In the genomic region with DNA sequence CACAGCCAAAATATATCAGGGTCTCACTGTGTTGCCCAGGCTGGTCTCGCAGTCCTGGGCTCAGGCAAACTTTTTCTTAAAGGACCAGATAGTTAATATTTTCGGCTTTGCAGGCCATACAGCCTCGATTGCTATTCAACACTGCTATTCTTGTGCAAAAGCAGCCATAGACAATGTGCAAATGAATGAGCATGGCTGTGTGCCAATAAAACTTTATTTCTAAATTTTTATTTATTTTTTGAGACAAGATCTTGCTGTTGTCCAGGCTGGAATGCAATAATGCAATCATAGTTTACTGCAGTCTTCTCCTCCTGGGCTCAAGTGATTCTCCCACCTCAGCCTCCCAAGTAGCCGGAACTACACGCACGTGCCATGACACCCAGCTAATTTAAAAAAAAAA, we compare ENCODE assay signal across 24 cellular contexts. TPM values are rescaled to one million over a fixed set of nuclear protein-coding genes. Genes with fewer than 3 reads are reported as not detected.
A peak's percentile ranks its signal among the peaks of the same experiment; 100 is the strongest.
DNase-seq lines count a peak whose midpoint lies in the region; ATAC-seq, FAIRE-seq and TF ChIP-seq lines count a peak whose summit lies in the region.
"Had no signal": no experiment of that assay in that cellular context is flagged by ENCODE, and none has a peak within 500 bp of the region (broad histone marks: within the 10 kb centered on the region; RNA-seq: fewer than 3 reads in every experiment).

No MANE protein-coding gene starts in this region.

- H2AFZ ChIP-seq in Karpas-422 (ENCODE audit: low read length), result no peak overlapping the region
- no peak overlapping the region for H2AFZ ChIP-seq in GM12878 (ENCODE audit: control insufficient read depth, low read depth, low read length)

- H3K4me3 ChIP-seq in Karpas-422 (ENCODE audit: low read length) (no peak overlapping the region), GM12878 (no peak overlapping the region), fibroblast of villous mesenchyme (ENCODE audit: low read depth, low read length) (no peak overlapping the region)
- H3K4me3 ChIP-seq in effector memory CD4-positive, alpha-beta T cell (ENCODE audit: insufficient read depth, low read depth, low read length, poor library complexity, severe bottlenecking), result no peak overlapping the region
- H3K4me3 ChIP-seq: HAP-1 had no signal

- no peak for TF ChIP-seq POLR2A in GM12878 (IDR thresholded peaks at IDR 0.05; ENCODE audit: low read depth, low read length)

- ATAC-seq in GM12878, result no peak

- TF ChIP-seq EP300 in GM12878 (IDR thresholded peaks at IDR 0.05; ENCODE audit: borderline replicate concordance in 1 of 2, control insufficient read depth in 1 of 2, low read depth in 2 of 2, low read length in 2 of 2), result no peak

- WGBS in GM12878 (ENCODE audit: insufficient coverage, insufficient replicate concordance, low lambda C conversion rate, missing lambda C conversion rate), result 90% methylated on average over 6 of the region's 6 CpGs

- no peak for FAIRE-seq in GM12878 (lab: Jason Lieb, UNC)
- FAIRE-seq: GM12892, H54 had no signal

- intact Hi-C loops in GM12878 (cut with micrococcal nuclease; ENCODE audit: unreplicated experiment), result no loop called here

- RAD21 ChIA-PET in GM12878 (lab: Charles Lee; ENCODE audit: unreplicated experiment), result interaction anchor here (1.0 kb wide), 1 partner anchor 73 kb away, joined by 3 read pairs; no protein-coding TSS in a partner anchor

- H4K20me1 ChIP-seq in Karpas-422 (ENCODE audit: insufficient read depth, low read depth, low read length) (no peaks in the 10 kb centered on the region), GM12878 (ENCODE audit: control insufficient read depth, insufficient read depth) (no peaks in the 10 kb centered on the region)

- no TSS peak for BruUV-seq in GM12878 (replicated peaks; lab: Mats Ljungman, UMichigan)

- in situ Hi-C loops in GM12878 (cut with MboI) (no loop called here), ACHN (cut with HindIII; ENCODE audit: low pct_ligation_motif_present, low pct_unique_long_range_greater_than_20kb, low sequenced_read_pairs) (no loop called here)

- H3K9me2 ChIP-seq in Karpas-422 (replicated peaks; ENCODE audit: insufficient read depth, low read length), result no peaks in the 10 kb centered on the region

- H3K27me3 ChIP-seq in Karpas-422 (ENCODE audit: low read length) (no peaks in the 10 kb centered on the region), GM12878 (replicated peaks in 1 of 2; ENCODE audit: control insufficient read depth in 2 of 2, insufficient read depth in 2 of 2, low read length in 1 of 2) (no peaks in the 10 kb centered on the region)
- no peaks in the 10 kb centered on the region for H3K27me3 ChIP-seq in effector memory CD4-positive, alpha-beta T cell (replicated peaks; ENCODE audit: control insufficient read depth, insufficient read depth, low read length, poor library complexity, severe bottlenecking)
- H3K27me3 ChIP-seq: BE2C had no signal

- H3K9ac ChIP-seq in Karpas-422 (ENCODE audit: low read length), result no peak overlapping the region
- no peak overlapping the region for H3K9ac ChIP-seq in GM12878 (ENCODE audit: control insufficient read depth, insufficient read depth, low read length)

- peak; percentile 39 for DNase-seq in Karpas-422
- no peak for DNase-seq in GM12878 (ENCODE audit: low read depth, low spot score)
- peak; percentile 11 for DNase-seq in fibroblast of villous mesenchyme (ENCODE audit: low read depth)
- DNase-seq in ACHN, result no peak
- DNase-seq in Ammon's horn (ENCODE audit: low spot score), result no peak
- DNase-seq in effector memory CD4-positive, alpha-beta T cell, result no peak
- DNase-seq: BE2C; C1 segment of cervical spinal cord; Calu3; CD4-positive, alpha-beta memory T cell; COR-L47; DMS53; DMS79 treated with DMSO at 0.1 percent for 48 hours; GF-D8; GOT3; HFFc6 had no signal

- H3K27ac ChIP-seq in Karpas-422 (ENCODE audit: low read length) (no peak overlapping the region), GM12878 (ENCODE audit: control insufficient read depth, insufficient read depth) (no peak overlapping the region)
- no peak overlapping the region for H3K27ac ChIP-seq in effector memory CD4-positive, alpha-beta T cell (ENCODE audit: insufficient read depth, low read length, poor library complexity, severe bottlenecking)

- no peaks in the 10 kb centered on the region for H3K4me1 ChIP-seq in Karpas-422 (ENCODE audit: low read length)
- peaks cover 4% of the 10 kb centered on the region; the same call in 1 of the 2 replicates for H3K4me1 ChIP-seq in GM12878 (ENCODE audit: control insufficient read depth, insufficient read depth, low read length)
- no peaks in the 10 kb centered on the region for H3K4me1 ChIP-seq in effector memory CD4-positive, alpha-beta T cell (ENCODE audit: control insufficient read depth, insufficient read depth, low read length, poor library complexity, severe bottlenecking)
- H3K4me1 ChIP-seq: BE2C had no signal

- no peaks in the 10 kb centered on the region for H3K36me3 ChIP-seq in Karpas-422 (ENCODE audit: insufficient read depth, low read length)
- H3K36me3 ChIP-seq in GM12878 (ENCODE audit: control insufficient read depth in 2 of 2, insufficient read depth in 2 of 2, low read length in 1 of 2), result no peaks in the 10 kb centered on the region; a peak in 1 of 4 replicates
- no peaks in the 10 kb centered on the region for H3K36me3 ChIP-seq in effector memory CD4-positive, alpha-beta T cell (ENCODE audit: control insufficient read depth, insufficient read depth, low read length)
- H3K36me3 ChIP-seq: BE2C, HAP-1 had no signal

- H3K4me2 ChIP-seq in Karpas-422 (ENCODE audit: low read depth, low read length, poor library complexity, severe bottlenecking) (no peak overlapping the region), GM12878 (ENCODE audit: control insufficient read depth, insufficient read depth) (no peak overlapping the region)

- SMC1A ChIA-PET in GM12878 (lab: Charles Lee; ENCODE audit: uncharacterized antibody, unreplicated experiment), result no interaction called here

- CTCF ChIA-PET in GM12878 (lab: Yijun Ruan, JAX), result no interaction called here

- no peaks in the 10 kb centered on the region for H3K9me3 ChIP-seq in Karpas-422 (ENCODE audit: low read length)
- no peaks in the 10 kb centered on the region; the same call in 2 of the 3 replicates for H3K9me3 ChIP-seq in GM12878 (replicated peaks; ENCODE audit: control insufficient read depth, insufficient read depth, low read length)
- no peaks in the 10 kb centered on the region for H3K9me3 ChIP-seq in effector memory CD4-positive, alpha-beta T cell (ENCODE audit: control insufficient read depth, low read length)
- H3K9me3 ChIP-seq: BE2C, HAP-1 had no signal

- H3K79me2 ChIP-seq in Karpas-422 (ENCODE audit: low read length) (peaks cover 14% of the 10 kb centered on the region), GM12878 (ENCODE audit: control insufficient read depth, insufficient read depth, low read length) (peaks cover 2% of the 10 kb centered on the region; the same call in 1 of the 2 replicates)

- TF ChIP-seq CTCF in GM12878 (IDR thresholded peaks at IDR 0.05 in 2 of 3, conservative IDR thresholded peaks at IDR 0.05 in 1 of 3; ENCODE audit: control insufficient read depth in 2 of 3, extremely low read depth in 1 of 3, insufficient read depth in 1 of 3, low read depth in 3 of 3, low read length in 3 of 3) (no peak), fibroblast of villous mesenchyme (IDR thresholded peaks at IDR 0.05; ENCODE audit: insufficient read depth, low read depth, low read length) (no peak)

- TF ChIP-seq RAD21 in GM12878 (IDR thresholded peaks at IDR 0.05; ENCODE audit: insufficient read depth, low read depth, low read length), result no peak

- POLR2A ChIA-PET in GM12878 (lab: Charles Lee), result interaction anchor here (0.6 kb wide), 1 partner anchor 463 kb away, joined by 4 read pairs; no protein-coding TSS in a partner anchor

RNA-seq across cellular contexts. Expression of a gene that starts 8.2 kb away (rescaled TPM):
- total RNA-seq in Karpas-422 (2014; rRNA removed; shearing (Covaris generic); ENCODE audit: low replicate concordance), result 93.0 and 130 TPM in 2 replicates
- total RNA-seq in GM12878 (2013; cell fraction: nucleolus; rRNA removed), result 26.8 and 30.3 TPM in 2 replicates
- 74.9 and 89.3 TPM in 2 replicates for total RNA-seq in GM12878 (2014; rRNA removed)
- total RNA-seq in GM12878 (2014; rRNA removed; fragmentation: Illumina TruSeq; extraction: Trizol), result 37.4 and 41.5 TPM in 2 replicates
- 132 TPM in 2 replicates for total RNA-seq in GM12878 (2021)
- 26.0 TPM for polyA plus RNA-seq in GM12878 (2011; ENCODE audit: low read depth)
- polyA plus RNA-seq in GM12878 (2011; rRNA removed), result 14.9 and 32.6 TPM in 2 replicates
- 54.2 and 80.4 TPM in 2 replicates for polyA plus RNA-seq in GM12878 (2011; cell fraction: cytosol; rRNA removed)
- 63.6 and 66.2 TPM in 2 replicates for polyA plus RNA-seq in GM12878 (2011; cell fraction: nucleus; rRNA removed)
- polyA plus RNA-seq in GM12878 (2012), result 74.7 and 91.6 TPM in 2 replicates
- polyA plus RNA-seq in GM12878 (2014; fragmentation: Illumina TruSeq; extraction: Trizol), result 18.2 and 44.1 TPM in 2 replicates
- 1 to 10 TPM; 1.4 to 8.6 TPM for polyA plus RNA-seq in GM12878 (2014; fragmentation: Nextera tagmentation; extraction: Ambion mirVana)
- polyA plus RNA-seq in GM12878 (2014; rRNA removed), result 136 and 139 TPM in 2 replicates
- 100 to 1,000 TPM; 101 to 114 TPM for polyA plus RNA-seq in GM12878 (2016; fragmentation: Nextera tagmentation; extraction: Ambion mirVana)
- polyA minus RNA-seq in GM12878 (2011; rRNA and poly(A)+ RNA removed), result 25.2 and 56.2 TPM in 2 replicates
- 20.8 and 36.4 TPM in 2 replicates for polyA minus RNA-seq in GM12878 (2011; cell fraction: cytosol; rRNA and poly(A)+ RNA removed)
- 18.1 and 28.7 TPM in 2 replicates for polyA minus RNA-seq in GM12878 (2011; cell fraction: nucleus; rRNA and poly(A)+ RNA removed)
- 41.5 and 75.4 TPM in 2 replicates for total RNA-seq in fibroblast of villous mesenchyme

RNA-seq across cellular contexts. Expression of a gene that starts 32.9 kb away (rescaled TPM):
- 4.0 and 4.8 TPM in 2 replicates for total RNA-seq in Karpas-422 (2014; rRNA removed; shearing (Covaris generic); ENCODE audit: low replicate concordance)
- 9.5 and 10.5 TPM in 2 replicates for total RNA-seq in GM12878 (2013; cell fraction: nucleolus; rRNA removed)
- total RNA-seq in GM12878 (2014; rRNA removed) (1.3 and 2.3 TPM in 2 replicates), GM12878 (2014; rRNA removed; fragmentation: Illumina TruSeq; extraction: Trizol) (0.55 and 0.72 TPM in 2 replicates), GM12878 (2021) (2.3 and 2.8 TPM in 2 replicates), fibroblast of villous mesenchyme (10.8 and 15.5 TPM in 2 replicates)
- polyA plus RNA-seq in GM12878 (2011; ENCODE audit: low read depth), result 1.2 TPM
- polyA plus RNA-seq in GM12878 (2011; rRNA removed) (0.79 and 1.8 TPM in 2 replicates), GM12878 (2014; fragmentation: Illumina TruSeq; extraction: Trizol) (0.35 and 0.68 TPM in 2 replicates), GM12878 (2014; fragmentation: Nextera tagmentation; extraction: Ambion mirVana) (under 1 TPM; 0.11 to 0.31 TPM), GM12878 (2014; rRNA removed) (1.7 and 2.6 TPM in 2 replicates), GM12878 (2016; fragmentation: Nextera tagmentation; extraction: Ambion mirVana) (1 to 10 TPM; 1.0 to 1.4 TPM)
- 2.8 and 4.1 TPM in 2 replicates for polyA plus RNA-seq in GM12878 (2011; cell fraction: cytosol; rRNA removed)
- polyA plus RNA-seq in GM12878 (2011; cell fraction: nucleus; rRNA removed), result 8.1 and 9.0 TPM in 2 replicates
- 3.9 and 4.0 TPM in 2 replicates for polyA plus RNA-seq in GM12878 (2012)
- 0.88 and 2.7 TPM in 2 replicates for polyA minus RNA-seq in GM12878 (2011; rRNA and poly(A)+ RNA removed)
- polyA minus RNA-seq in GM12878 (2011; cell fraction: cytosol; rRNA and poly(A)+ RNA removed), result 1.5 and 2.3 TPM in 2 replicates
- 1.2 and 3.1 TPM in 2 replicates for polyA minus RNA-seq in GM12878 (2011; cell fraction: nucleus; rRNA and poly(A)+ RNA removed)

RNA-seq across cellular contexts. Expression of a gene that starts 42.5 kb away (rescaled TPM):
- not detected in 2 replicates for total RNA-seq in Karpas-422 (2014; rRNA removed; shearing (Covaris generic); ENCODE audit: low replicate concordance)
- total RNA-seq in GM12878 (2013; cell fraction: nucleolus; rRNA removed), result not detected in 2 replicates
- total RNA-seq in GM12878 (2014; rRNA removed) (not detected in 2 replicates), GM12878 (2014; rRNA removed; fragmentation: Illumina TruSeq; extraction: Trizol) (not detected in 2 replicates), GM12878 (2021) (not detected in 2 replicates), fibroblast of villous mesenchyme (not detected in 2 replicates)
- not detected for polyA plus RNA-seq in GM12878 (2011; ENCODE audit: low read depth)
- polyA plus RNA-seq in GM12878 (2011; rRNA removed) (not detected in 2 replicates), GM12878 (2014; fragmentation: Illumina TruSeq; extraction: Trizol) (not detected in 2 replicates), GM12878 (2014; fragmentation: Nextera tagmentation; extraction: Ambion mirVana) (not detected), GM12878 (2014; rRNA removed) (not detected in 2 replicates), GM12878 (2016; fragmentation: Nextera tagmentation; extraction: Ambion mirVana) (not detected)
- polyA plus RNA-seq in GM12878 (2011; cell fraction: cytosol; rRNA removed), result not detected in 2 replicates
- polyA plus RNA-seq in GM12878 (2011; cell fraction: nucleus; rRNA removed), result not detected in 2 replicates
- polyA plus RNA-seq in GM12878 (2012), result not detected in 2 replicates
- not detected in 2 replicates for polyA minus RNA-seq in GM12878 (2011; rRNA and poly(A)+ RNA removed)
- polyA minus RNA-seq in GM12878 (2011; cell fraction: cytosol; rRNA and poly(A)+ RNA removed), result not detected in 2 replicates
- not detected in 2 replicates for polyA minus RNA-seq in GM12878 (2011; cell fraction: nucleus; rRNA and poly(A)+ RNA removed)
- total RNA-seq: A172; A673; Calu3; CD4-positive, alpha-beta memory T cell; Daoy; G401; HFFc6 had no signal
- polyA plus RNA-seq: AG04450; CD4-positive, alpha-beta memory T cell had no signal

RNA-seq across cellular contexts. Expression of a gene that starts 52.2 kb away (rescaled TPM):
- 25.0 and 25.5 TPM in 2 replicates for total RNA-seq in Karpas-422 (2014; rRNA removed; shearing (Covaris generic); ENCODE audit: low replicate concordance)
- 46.9 and 53.4 TPM in 2 replicates for total RNA-seq in GM12878 (2013; cell fraction: nucleolus; rRNA removed)
- total RNA-seq in GM12878 (2014; rRNA removed) (24.4 and 30.4 TPM in 2 replicates), GM12878 (2014; rRNA removed; fragmentation: Illumina TruSeq; extraction: Trizol) (16.4 and 17.0 TPM in 2 replicates), GM12878 (2021) (40.5 and 44.7 TPM in 2 replicates), fibroblast of villous mesenchyme (103 and 119 TPM in 2 replicates)
- polyA plus RNA-seq in GM12878 (2011; ENCODE audit: low read depth), result 14.5 TPM
- polyA plus RNA-seq in GM12878 (2011; rRNA removed) (40.4 and 78.8 TPM in 2 replicates), GM12878 (2014; fragmentation: Illumina TruSeq; extraction: Trizol) (31.4 and 35.7 TPM in 2 replicates), GM12878 (2014; fragmentation: Nextera tagmentation; extraction: Ambion mirVana) (1 to 10 TPM; 1.2 to 3.5 TPM), GM12878 (2014; rRNA removed) (41.8 and 44.3 TPM in 2 replicates), GM12878 (2016; fragmentation: Nextera tagmentation; extraction: Ambion mirVana) (10 to 100 TPM; 22.3 to 29.2 TPM)
- polyA plus RNA-seq in GM12878 (2011; cell fraction: cytosol; rRNA removed), result 61.6 and 90.8 TPM in 2 replicates
- 168 and 200 TPM in 2 replicates for polyA plus RNA-seq in GM12878 (2011; cell fraction: nucleus; rRNA removed)
- 23.4 and 37.5 TPM in 2 replicates for polyA plus RNA-seq in GM12878 (2012)
- polyA minus RNA-seq in GM12878 (2011; rRNA and poly(A)+ RNA removed), result 54.4 and 74.8 TPM in 2 replicates
- polyA minus RNA-seq in GM12878 (2011; cell fraction: cytosol; rRNA and poly(A)+ RNA removed), result 23.5 and 29.9 TPM in 2 replicates
- 17.7 and 32.1 TPM in 2 replicates for polyA minus RNA-seq in GM12878 (2011; cell fraction: nucleus; rRNA and poly(A)+ RNA removed)

RNA-seq across cellular contexts. Expression of a gene that starts 54.8 kb away (rescaled TPM):
- total RNA-seq in Karpas-422 (2014; rRNA removed; shearing (Covaris generic); ENCODE audit: low replicate concordance), result not detected in 2 replicates
- total RNA-seq in GM12878 (2013; cell fraction: nucleolus; rRNA removed), result not detected in 2 replicates
- total RNA-seq in GM12878 (2014; rRNA removed) (not detected in 2 replicates), GM12878 (2014; rRNA removed; fragmentation: Illumina TruSeq; extraction: Trizol) (not detected in 2 replicates), GM12878 (2021) (not detected in 2 replicates), fibroblast of villous mesenchyme (not detected in 2 replicates)
- 0.13 TPM for polyA plus RNA-seq in GM12878 (2011; ENCODE audit: low read depth)
- polyA plus RNA-seq in GM12878 (2011; rRNA removed) (not detected in 2 replicates), GM12878 (2014; fragmentation: Illumina TruSeq; extraction: Trizol) (not detected in 2 replicates), GM12878 (2014; fragmentation: Nextera tagmentation; extraction: Ambion mirVana) (under 1 TPM in 1 of 2 experiments, not detected in 1; 0.04 TPM), GM12878 (2014; rRNA removed) (not detected in 2 replicates), GM12878 (2016; fragmentation: Nextera tagmentation; extraction: Ambion mirVana) (under 1 TPM in 1 of 2 experiments, not detected in 1; 0.24 TPM)
- not detected in 2 replicates for polyA plus RNA-seq in GM12878 (2011; cell fraction: cytosol; rRNA removed)
- polyA plus RNA-seq in GM12878 (2011; cell fraction: nucleus; rRNA removed), result not detected in 2 replicates
- 0.06 TPM in 1 of 2 replicates, not detected in the other for polyA plus RNA-seq in GM12878 (2012)
- polyA minus RNA-seq in GM12878 (2011; rRNA and poly(A)+ RNA removed), result not detected in 2 replicates
- not detected in 2 replicates for polyA minus RNA-seq in GM12878 (2011; cell fraction: cytosol; rRNA and poly(A)+ RNA removed)
- not detected in 2 replicates for polyA minus RNA-seq in GM12878 (2011; cell fraction: nucleus; rRNA and poly(A)+ RNA removed)
- total RNA-seq: A172; A673; CD4-positive, alpha-beta memory T cell; Daoy; HFFc6 had no signal

Comparison
In these comparisons a context has a peak if more than half of its experiments do, and no peak if none do; other contexts are left out.
1. DNase-seq: peak in Karpas-422 (single experiment) and fibroblast of villous mesenchyme (single experiment); none in GM12878 (single experiment), ACHN (single experiment), Ammon's horn (single experiment) and effector memory CD4-positive, alpha-beta T cell (0 of 3).